20 cellular contexts compared by ENCODE assay signal in the genomic region with DNA sequence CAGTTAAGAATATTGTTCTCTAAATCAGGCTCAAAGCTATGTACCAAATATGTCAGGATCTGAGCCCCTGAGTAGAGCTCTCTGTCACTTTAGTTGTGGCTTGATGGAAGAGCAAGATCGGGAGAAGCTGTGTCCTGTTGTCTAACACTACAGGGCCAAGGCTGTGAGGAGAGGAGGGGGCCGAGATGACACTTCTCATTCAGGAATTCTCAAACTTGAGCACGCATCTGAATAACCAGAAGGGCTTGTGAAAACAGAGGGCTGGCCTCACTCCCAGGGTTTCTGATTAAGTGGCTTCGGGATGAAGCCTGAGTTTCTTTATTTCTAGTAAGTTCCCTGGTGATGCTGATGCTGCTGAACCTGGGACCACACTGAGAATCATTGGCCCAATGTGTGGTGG.
"Had no signal": no experiment of that assay in that cellular context is flagged by ENCODE, and none has a peak within 500 bp of the region (broad histone marks: within the 10 kb centered on the region; RNA-seq: fewer than 3 reads in every experiment).

No MANE protein-coding gene starts in this region.

- H3K4me3 ChIP-seq: esophagus squamous epithelium, hepatocyte, left ventricle myocardium inferior, lower lobe of right lung, neural progenitor cell, prostate gland, right lobe of liver, stomach, thoracic aorta had no signal

- H3K4me1 ChIP-seq: esophagus squamous epithelium, left ventricle myocardium inferior, lower lobe of right lung, neural progenitor cell, parathyroid adenoma, prostate gland, right lobe of liver, stomach had no signal

- H3K9ac ChIP-seq: neural progenitor cell, parathyroid adenoma had no signal

- ATAC-seq: effector memory CD8-positive, alpha-beta T cell; natural killer cell treated with Interleukin-12 subunit alpha and Interleukin-12 subunit beta and Interleukin-15 and Interleukin-18, amount 100 ng/mL, for 72 hours; right lobe of liver had no signal

- H3K27me3 ChIP-seq: foreskin keratinocyte, hepatocyte, neural progenitor cell, right lobe of liver, stomach had no signal

- H3K9me3 ChIP-seq: esophagus squamous epithelium, left ventricle myocardium inferior, lower lobe of right lung, prostate gland, right lobe of liver, stomach, thoracic aorta had no signal

- H3K36me3 ChIP-seq: esophagus squamous epithelium, left ventricle myocardium inferior, lower lobe of right lung, neural progenitor cell, prostate gland, right lobe of liver, stomach, thoracic aorta had no signal

- H3K27ac ChIP-seq: esophagus squamous epithelium, foreskin keratinocyte, hepatocyte, left ventricle myocardium inferior, lower lobe of right lung, neural progenitor cell, parathyroid adenoma, prostate gland, right lobe of liver, stomach, thoracic aorta had no signal

- DNase-seq: cerebellar nuclear complex; effector memory CD8-positive, alpha-beta T cell; esophagus squamous epithelium; head of caudate nucleus; islet precursor cell; left ventricle myocardium inferior; lower lobe of right lung; midbrain; right lobe of liver; stimulated activated CD4-positive, alpha-beta T cell treated with anti-CD3 and anti-CD28 coated beads, Interleukin-4, amount 100 ng/mL, for 24 hours; stimulated activated naive CD4-positive, alpha-beta T cell; stomach; substantia nigra had no signal
